9 cellular contexts compared by ENCODE assay signal in genomic region chr1:225446298-225446941, GRCh38. TPM values are rescaled to one million over a fixed set of nuclear protein-coding genes. Genes with fewer than 3 reads are reported as not detected.
DNase-seq lines count a peak whose midpoint lies in the region; ATAC-seq and TF ChIP-seq lines count a peak whose summit lies in the region.
"Had no signal": no experiment of that assay in that cellular context is flagged by ENCODE, and none has a peak within 500 bp of the region (broad histone marks: within the 10 kb centered on the region; RNA-seq: fewer than 3 reads in every experiment).

No MANE protein-coding gene starts in this region.

- H3K27ac Mint-ChIP-seq in activated naive CD4-positive, alpha-beta T cell treated with anti-CD3 and anti-CD28 coated beads, Interleukin-2, amount 10 ng/mL, durations not matched to agents 7 days and 5 days: peak overlapping the region; percentile 94
- peak overlapping the region; percentile 86 for H3K27ac Mint-ChIP-seq in activated naive CD8-positive, alpha-beta T cell treated with anti-CD3 and anti-CD28 coated beads, Interleukin-2, amount 10 ng/mL, durations not matched to agents 7 days and 5 days
- peak overlapping the region; percentile 85 to 98 (median 94) for H3K27ac Mint-ChIP-seq in naive thymus-derived CD4-positive, alpha-beta T cell

- no peaks in the 10 kb centered on the region for H3K27me3 ChIP-seq in naive thymus-derived CD4-positive, alpha-beta T cell (ENCODE audit: control insufficient read depth in 2 of 2, insufficient read depth in 2 of 2, low read length in 2 of 2)
- no peaks in the 10 kb centered on the region for H3K27me3 ChIP-seq in upper lobe of right lung

- TF ChIP-seq CTCF in upper lobe of right lung (IDR thresholded peaks at IDR 0.05): no peak

- H3K27ac ChIP-seq in naive thymus-derived CD4-positive, alpha-beta T cell (ENCODE audit: low read depth, low read length): peak overlapping the region; percentile 60
- peak overlapping the region; percentile 75 for H3K27ac ChIP-seq in upper lobe of right lung
- H3K27ac ChIP-seq: KMS-11 had no signal

- H3K4me1 ChIP-seq in naive thymus-derived CD4-positive, alpha-beta T cell (ENCODE audit: control insufficient read depth in 2 of 2, insufficient read depth in 2 of 2, low read length in 2 of 2): peaks cover 21 to 48% of the 10 kb centered on the region in 2 donors
- peaks cover 46% of the 10 kb centered on the region for H3K4me1 ChIP-seq in upper lobe of right lung

- POLR2A ChIA-PET in activated naive CD8-positive, alpha-beta T cell treated with anti-CD3 and anti-CD28 coated beads, Interleukin-2, amount 10 ng/mL, durations not matched to agents 7 days and 5 days (lab: Charles Lee): interaction anchor here (1.1 to 12.4 kb wide), 4 partner anchors 17 to 617 kb away, joined by 4 to 226 read pairs (median 106); partner anchors contain the start of genes H3-3A, LBR and SDE2
- POLR2A ChIA-PET in naive thymus-derived CD4-positive, alpha-beta T cell (lab: Charles Lee): interaction anchor here (1.0 to 8.4 kb wide), 8 partner anchors 8 to 616 kb away, joined by 3 to 236 read pairs (median 14); partner anchors contain the start of genes H3-3A, LBR and SRP9

- no peaks in the 10 kb centered on the region for H3K9me3 ChIP-seq in naive thymus-derived CD4-positive, alpha-beta T cell (ENCODE audit: control insufficient read depth in 2 of 3, low read length in 3 of 3)
- H3K9me3 ChIP-seq in upper lobe of right lung: no peaks in the 10 kb centered on the region

- CTCF ChIA-PET in activated naive CD4-positive, alpha-beta T cell treated with anti-CD3 and anti-CD28 coated beads, Interleukin-2, amount 10 ng/mL, durations not matched to agents 7 days and 5 days (lab: Charles Lee): interaction anchor here (0.9 to 2.7 kb wide), 3 partner anchors 15 to 33 kb away, joined by 3 to 13 read pairs (median 5); no protein-coding TSS in a partner anchor
- CTCF ChIA-PET in naive thymus-derived CD4-positive, alpha-beta T cell (lab: Charles Lee): interaction anchor here (0.9 kb wide), 1 partner anchor 28 kb away, joined by 4 read pairs; no protein-coding TSS in a partner anchor

- no peaks in the 10 kb centered on the region for H3K9me3 Mint-ChIP-seq in activated naive CD4-positive, alpha-beta T cell treated with anti-CD3 and anti-CD28 coated beads, Interleukin-2, amount 10 ng/mL, durations not matched to agents 7 days and 5 days
- no peaks in the 10 kb centered on the region for H3K9me3 Mint-ChIP-seq in activated naive CD8-positive, alpha-beta T cell treated with anti-CD3 and anti-CD28 coated beads, Interleukin-2, amount 10 ng/mL, durations not matched to agents 7 days and 5 days
- peaks cover 0 to 7% (median 0%) of the 10 kb centered on the region in 11 donors for H3K9me3 Mint-ChIP-seq in naive thymus-derived CD4-positive, alpha-beta T cell

- ATAC-seq in activated naive CD8-positive, alpha-beta T cell treated with anti-CD3 and anti-CD28 coated beads, Interleukin-2, amount 10 ng/mL, durations not matched to agents 7 days and 5 days (ENCODE audit: low read depth): no peak
- no peak for ATAC-seq in naive thymus-derived CD4-positive, alpha-beta T cell
- ATAC-seq in upper lobe of right lung (no peak), GM18907 (IDR thresholded peaks at IDR 0.05; ENCODE audit: unreplicated experiment) (no peak)

- no peak overlapping the region for H3K4me3 Mint-ChIP-seq in activated naive CD4-positive, alpha-beta T cell treated with anti-CD3 and anti-CD28 coated beads, Interleukin-2, amount 10 ng/mL, durations not matched to agents 7 days and 5 days
- peak overlapping the region; percentile 58 for H3K4me3 Mint-ChIP-seq in activated naive CD8-positive, alpha-beta T cell treated with anti-CD3 and anti-CD28 coated beads, Interleukin-2, amount 10 ng/mL, durations not matched to agents 7 days and 5 days
- H3K4me3 Mint-ChIP-seq in naive thymus-derived CD4-positive, alpha-beta T cell: peak overlapping the region in 8 of 10 donors; percentile 69 to 88 (median 77)

- no peaks in the 10 kb centered on the region for H3K36me3 ChIP-seq in naive thymus-derived CD4-positive, alpha-beta T cell (ENCODE audit: control insufficient read depth in 2 of 3, insufficient read depth in 3 of 3, low read length in 3 of 3)
- no peaks in the 10 kb centered on the region for H3K36me3 ChIP-seq in upper lobe of right lung

- no peak overlapping the region for H3K4me3 ChIP-seq in naive thymus-derived CD4-positive, alpha-beta T cell (ENCODE audit: low read length)
- H3K4me3 ChIP-seq in upper lobe of right lung: no peak overlapping the region

- H3K27me3 Mint-ChIP-seq in activated naive CD4-positive, alpha-beta T cell treated with anti-CD3 and anti-CD28 coated beads, Interleukin-2, amount 10 ng/mL, durations not matched to agents 7 days and 5 days: peaks cover 13% of the 10 kb centered on the region
- no peaks in the 10 kb centered on the region for H3K27me3 Mint-ChIP-seq in activated naive CD8-positive, alpha-beta T cell treated with anti-CD3 and anti-CD28 coated beads, Interleukin-2, amount 10 ng/mL, durations not matched to agents 7 days and 5 days
- peaks cover 0 to 2% (median 0%) of the 10 kb centered on the region in 5 donors for H3K27me3 Mint-ChIP-seq in naive thymus-derived CD4-positive, alpha-beta T cell

- no peaks in the 10 kb centered on the region for H3K36me3 Mint-ChIP-seq in activated naive CD4-positive, alpha-beta T cell treated with anti-CD3 and anti-CD28 coated beads, Interleukin-2, amount 10 ng/mL, durations not matched to agents 7 days and 5 days
- peaks cover 4% of the 10 kb centered on the region for H3K36me3 Mint-ChIP-seq in activated naive CD8-positive, alpha-beta T cell treated with anti-CD3 and anti-CD28 coated beads, Interleukin-2, amount 10 ng/mL, durations not matched to agents 7 days and 5 days
- H3K36me3 Mint-ChIP-seq in naive thymus-derived CD4-positive, alpha-beta T cell: peaks cover 0 to 5% (median 0%) of the 10 kb centered on the region in 5 donors

- DNase-seq in activated naive CD4-positive, alpha-beta T cell treated with anti-CD3 and anti-CD28 coated beads, Interleukin-2, amount 10 ng/mL, durations not matched to agents 7 days and 5 days: no peak
- DNase-seq in activated naive CD4-positive, alpha-beta T cell (lab: John Stamatoyannopoulos, UW): no peak
- DNase-seq in activated naive CD8-positive, alpha-beta T cell treated with anti-CD3 and anti-CD28 coated beads, Interleukin-2, amount 10 ng/mL, durations not matched to agents 7 days and 5 days: no peak
- no peak for DNase-seq in naive thymus-derived CD4-positive, alpha-beta T cell
- DNase-seq in upper lobe of right lung (peak; percentile 37), NCI-H1092 treated with DMSO at 0.1 percent for 48 hours (lab: John Stamatoyannopoulos, UW) (no peak)
- DNase-seq in effector CD4-positive, alpha-beta T cell: no peak

- peaks cover 80% of the 10 kb centered on the region for H3K4me1 Mint-ChIP-seq in activated naive CD4-positive, alpha-beta T cell treated with anti-CD3 and anti-CD28 coated beads, Interleukin-2, amount 10 ng/mL, durations not matched to agents 7 days and 5 days
- peaks cover 58% of the 10 kb centered on the region for H3K4me1 Mint-ChIP-seq in activated naive CD8-positive, alpha-beta T cell treated with anti-CD3 and anti-CD28 coated beads, Interleukin-2, amount 10 ng/mL, durations not matched to agents 7 days and 5 days
- H3K4me1 Mint-ChIP-seq in naive thymus-derived CD4-positive, alpha-beta T cell: peaks cover 63 to 84% (median 74%) of the 10 kb centered on the region in 7 donors

- intact Hi-C loops in naive thymus-derived CD4-positive, alpha-beta T cell (cut with micrococcal nuclease): loop anchor here (5.0 to 10.0 kb wide), 2 partner anchors 616 to 858 kb away; partner anchors contain the start of genes H3-3A (in 1 of the 2) and LIN9 (in 1 of the 2)
- intact Hi-C loops in upper lobe of right lung (cut with DNase I): no loop called here

RNA-seq across cellular contexts. Expression of gene LBR, which starts 18.6 kb away (rescaled TPM):
- total RNA-seq in activated naive CD8-positive, alpha-beta T cell treated with anti-CD3 and anti-CD28 coated beads, Interleukin-2, amount 10 ng/mL, durations not matched to agents 7 days and 5 days: 100 to 1,000 TPM; 168 to 171 TPM
- total RNA-seq in naive thymus-derived CD4-positive, alpha-beta T cell: 100 to 1,000 TPM; 104 to 220 (median 132) TPM
- polyA plus RNA-seq in naive thymus-derived CD4-positive, alpha-beta T cell: 100 to 1,000 TPM; 115 to 117 TPM
- total RNA-seq in upper lobe of right lung: 55.2 TPM
